In genomic region chr10:47040681-47041080, GRCh38 we compare ENCODE assay signal across 26 cellular contexts.
"Had no signal": no experiment of that assay in that cellular context is flagged by ENCODE, and none has a peak within 500 bp of the region (broad histone marks: within the 10 kb centered on the region; RNA-seq: fewer than 3 reads in every experiment).

No MANE protein-coding gene starts in this region.

- ATAC-seq: heart right ventricle; mucosa of descending colon; naive thymus-derived CD4-positive, alpha-beta T cell; right lobe of liver; stimulated activated naive B cell treated with anti-CD40 and anti-IgM and Interleukin-4, amounts not matched to agents 10 μg/mL and 1 μg/mL and 100 μg/mL, for 72 hours; stimulated activated naive CD8-positive, alpha-beta T cell treated with anti-CD3 and anti-CD28 coated beads, Interleukin-15, Interleukin-2, amounts not matched to agents 100 U/mL and 50 U/mL, for 24 hours had no signal

- H3K4me1 Mint-ChIP-seq: stimulated activated naive B cell treated with anti-CD40 and anti-IgM and Interleukin-4, amounts not matched to agents 10 μg/mL and 1 μg/mL and 100 μg/mL, for 72 hours had no signal

- H3K4me1 ChIP-seq: prostate gland, right lobe of liver, stomach, testis, thyroid gland, transverse colon, upper lobe of left lung, vagina had no signal

- H3K27ac ChIP-seq: heart right ventricle, hepatocyte, left ventricle myocardium inferior, ovary, prostate gland, right lobe of liver, skin epidermis, stomach, testis, thyroid gland, transverse colon, upper lobe of left lung, vagina had no signal

- H3K27ac Mint-ChIP-seq: stimulated activated naive B cell treated with anti-CD40 and anti-IgM and Interleukin-4, amounts not matched to agents 10 μg/mL and 1 μg/mL and 100 μg/mL, for 72 hours had no signal

- H3K27me3 Mint-ChIP-seq: naive thymus-derived CD4-positive, alpha-beta T cell had no signal

- H3K9me3 Mint-ChIP-seq: naive thymus-derived CD4-positive, alpha-beta T cell; stimulated activated naive B cell treated with anti-CD40 and anti-IgM and Interleukin-4, amounts not matched to agents 10 μg/mL and 1 μg/mL and 100 μg/mL, for 72 hours had no signal

- H3K4me3 Mint-ChIP-seq: naive thymus-derived CD4-positive, alpha-beta T cell; stimulated activated naive B cell treated with anti-CD40 and anti-IgM and Interleukin-4, amounts not matched to agents 10 μg/mL and 1 μg/mL and 100 μg/mL, for 72 hours had no signal

- DNase-seq: heart right ventricle; islet precursor cell; left ventricle myocardium inferior; mesendoderm; midbrain; mucosa of descending colon; naive thymus-derived CD4-positive, alpha-beta T cell; retina; stimulated activated CD4-positive, alpha-beta T cell treated with anti-CD3 and anti-CD28 coated beads, Interleukin-12 subunit alpha, Interleukin-12 subunit beta, amount 100 ng/mL, for 4 hours; stimulated activated CD4-positive, alpha-beta T cell treated with anti-CD3 and anti-CD28 coated beads, Interleukin-15, amount 100 ng/mL, for 24 hours; stimulated activated CD4-positive, alpha-beta T cell treated with anti-CD3 and anti-CD28 coated beads, Interleukin-2, amount 100 ng/mL, for 24 hours; stimulated activated CD4-positive, alpha-beta T cell treated with anti-CD3 and anti-CD28 coated beads, Interleukin-4, amount 100 ng/mL, for 1 hour; stimulated activated naive B cell treated with anti-CD40 and anti-IgM and Interleukin-4, amounts not matched to agents 10 μg/mL and 1 μg/mL and 100 μg/mL, for 72 hours; stimulated activated naive CD8-positive, alpha-beta T cell treated with anti-CD3 and anti-CD28 coated beads, Interleukin-15, Interleukin-2, amounts not matched to agents 100 U/mL and 50 U/mL, for 24 hours; stomach; testis; thyroid gland; transverse colon; upper lobe of left lung had no signal

- H3K36me3 Mint-ChIP-seq: naive thymus-derived CD4-positive, alpha-beta T cell; stimulated activated naive B cell treated with anti-CD40 and anti-IgM and Interleukin-4, amounts not matched to agents 10 μg/mL and 1 μg/mL and 100 μg/mL, for 72 hours had no signal

- H3K36me3 ChIP-seq: heart right ventricle, left ventricle myocardium inferior, ovary, prostate gland, right lobe of liver, stomach, thyroid gland, transverse colon, upper lobe of left lung, vagina had no signal

- H3K9me3 ChIP-seq: heart right ventricle, left ventricle myocardium inferior, mucosa of descending colon, ovary, prostate gland, right lobe of liver, stomach, testis, thyroid gland, transverse colon, upper lobe of left lung, vagina had no signal

- H3K4me3 ChIP-seq: heart right ventricle, hepatocyte, left ventricle myocardium inferior, lung, mucosa of descending colon, ovary, prostate gland, right lobe of liver, skin epidermis, stomach, testis, thyroid gland, transverse colon, upper lobe of left lung, vagina had no signal

- H3K27me3 ChIP-seq: heart right ventricle, hepatocyte, ovary, right lobe of liver, testis, thyroid gland, transverse colon, upper lobe of left lung, vagina had no signal
